Comparison of ENCODE assay signal across 8 cellular contexts in genomic region chr15:64093627-64094417, GRCh38. TPM values are rescaled to one million over a fixed set of nuclear protein-coding genes. Genes with fewer than 3 reads are reported as not detected.
DNase-seq lines count a peak whose midpoint lies in the region; ATAC-seq, FAIRE-seq and TF ChIP-seq lines count a peak whose summit lies in the region.

Gene CIAO2A (minus strand): TSS chr15:64093838. CDS start chr15:64093768, 70 bp downstream.

- intact Hi-C loops in ascending aorta (cut with DNase I) (loop anchor here (2.0 to 10.0 kb wide), 3 partner anchors 69 to 499 kb away; partner anchors contain the start of genes FBXL22, PCLAF, PPIB and TRIP4), psoas muscle (cut with DNase I) (no loop called here)

- TF ChIP-seq CTCF in ascending aorta (IDR thresholded peaks at IDR 0.05) (no peak), right atrium auricular region (IDR thresholded peaks at IDR 0.05) (no peak), psoas muscle (IDR thresholded peaks at IDR 0.05) (no peak)

- H3K4me1 ChIP-seq in ascending aorta (peaks cover 13 to 32% of the 10 kb centered on the region in 2 donors), right atrium auricular region (peaks cover 0 to 75% of the 10 kb centered on the region in 2 donors), psoas muscle (peaks cover 59% of the 10 kb centered on the region)

- ATAC-seq in GM18499 (IDR thresholded peaks at IDR 0.05; ENCODE audit: insufficient read depth, unreplicated experiment) (peak; percentile 38), HG02938 (IDR thresholded peaks at IDR 0.05; ENCODE audit: unreplicated experiment) (peak; percentile 66), psoas muscle (peak; percentile 83 to 87 (median 84))

- H3K27me3 ChIP-seq in ascending aorta (no peaks in the 10 kb centered on the region), right atrium auricular region (no peaks in the 10 kb centered on the region), psoas muscle (ENCODE audit: insufficient read depth in 3 of 3, low read length in 2 of 3) (no peaks in the 10 kb centered on the region)

- DNase-seq in NCI-H187 (lab: John Stamatoyannopoulos, UW): peak; percentile 84 to 89
- DNase-seq in T-helper 2 cell: peak; percentile 62 to 99 (median 87)
- DNase-seq in ascending aorta (ENCODE audit: low spot score in 2 of 2): peak; percentile 91 to 98
- peak; percentile 97 for DNase-seq in right atrium auricular region (ENCODE audit: low spot score)
- DNase-seq in psoas muscle: peak; percentile 94 to 95
- peak; percentile 98 for DNase-seq in urothelium cell line (ENCODE audit: low spot score)

- H3K4me3 ChIP-seq in ascending aorta (peak within 1 kb of the TSS; percentile 59 to 79), right atrium auricular region (peak within 1 kb of the TSS; percentile 73 to 74), psoas muscle (peak within 1 kb of the TSS; percentile 82)

- H3K9me3 ChIP-seq in ascending aorta (no peaks in the 10 kb centered on the region), right atrium auricular region (no peaks in the 10 kb centered on the region), psoas muscle (no peaks in the 10 kb centered on the region)

- H3K27ac ChIP-seq in ascending aorta (peak within 1 kb of the TSS; percentile 79 to 89), right atrium auricular region (peak within 1 kb of the TSS; percentile 91 to 95), psoas muscle (peak within 1 kb of the TSS; percentile 97)

- H3K36me3 ChIP-seq in ascending aorta: peaks cover 0 to 6% of the 10 kb centered on the region in 2 donors
- peaks cover 2% of the 10 kb centered on the region for H3K36me3 ChIP-seq in right atrium auricular region
- peaks cover 0 to 14% of the 10 kb centered on the region in 2 donors for H3K36me3 ChIP-seq in psoas muscle (ENCODE audit: insufficient read depth in 1 of 2, low read depth in 1 of 2)

- 0% methylated on average over 41 of the region's 41 CpGs for WGBS in psoas muscle, 3 donors

- peak; percentile 46 for FAIRE-seq in urothelium cell line (lab: Jason Lieb, UNC)

RNA-seq across cellular contexts. Expression of gene CIAO2A, which starts in this region (rescaled TPM):
- 2.4 TPM for total RNA-seq in ascending aorta
- 10 to 100 TPM; 43.6 to 73.7 TPM for total RNA-seq in right atrium auricular region
- total RNA-seq in psoas muscle: 10 to 100 TPM; 24.0 to 80.8 (median 34.5) TPM
- polyA plus RNA-seq in psoas muscle: 100 to 1,000 TPM in 1 of 3 donors, 10 to 100 TPM in 2; 73.5 to 109 (median 79.2) TPM

Comparison
In these comparisons a context has a peak if more than half of its experiments do, and no peak if none do; other contexts are left out.
1. Peak in every context shown above with its lines: DNase-seq, ATAC-seq, H3K4me3 ChIP-seq and H3K27ac ChIP-seq.